ENCODE assay signal across 19 cellular contexts in genomic region chr6:56686429-56686828, GRCh38.
"Had no signal": no experiment of that assay in that cellular context is flagged by ENCODE, and none has a peak within 500 bp of the region (broad histone marks: within the 10 kb centered on the region; RNA-seq: fewer than 3 reads in every experiment).

No MANE protein-coding gene starts in this region.

- H3K9me3 Mint-ChIP-seq: activated B cell treated with CpG ODN at 0.5 μM for 24 hours; activated CD4-positive, alpha-beta memory T cell treated with anti-CD3 and anti-CD28 coated beads, Interleukin-2, amount 10 ng/mL, durations not matched to agents 7 days and 5 days; central memory CD8-positive, alpha-beta T cell had no signal

- H3K27ac Mint-ChIP-seq: activated B cell treated with CpG ODN at 0.5 μM for 24 hours; activated CD4-positive, alpha-beta memory T cell treated with anti-CD3 and anti-CD28 coated beads, Interleukin-2, amount 10 ng/mL, durations not matched to agents 7 days and 5 days; activated T-helper 17 cell treated with anti-CD3 and anti-CD28 coated beads, Interleukin-2, amount 50 U/mL, for 72 hours had no signal

- ATAC-seq: activated T-helper 17 cell treated with anti-CD3 and anti-CD28 coated beads, Interleukin-2, amount 50 U/mL, for 72 hours had no signal

- H3K4me3 ChIP-seq: esophagus squamous epithelium had no signal

- H3K27me3 Mint-ChIP-seq: activated B cell treated with CpG ODN at 0.5 μM for 24 hours; activated T-helper 17 cell treated with anti-CD3 and anti-CD28 coated beads, Interleukin-2, amount 50 U/mL, for 72 hours had no signal

- FAIRE-seq: TTC549 had no signal

- DNase-seq: activated B cell treated with CpG ODN at 0.5 μM for 24 hours; activated CD4-positive, alpha-beta memory T cell treated with anti-CD3 and anti-CD28 coated beads, Interleukin-2, amount 10 ng/mL, durations not matched to agents 7 days and 5 days; activated CD4-positive, alpha-beta T cell treated with anti-CD3 and anti-CD28 coated beads for 4 hours; activated naive CD4-positive, alpha-beta T cell treated with Interleukin-2 at 50 U/mL for 16 hours; activated T-cell treated with anti-CD3 and anti-CD28 coated beads, Interleukin-2, amount 50 U/mL, for 1 hour; anterior cingulate cortex; brain microvascular endothelial cell; effector CD8-positive, alpha-beta T cell; esophagus squamous epithelium; occipital lobe; posterior cingulate gyrus; retina; stimulated activated CD4-positive, alpha-beta T cell treated with anti-CD3 and anti-CD28 coated beads, Interleukin-12 subunit alpha, Interleukin-12 subunit beta, amount 100 ng/mL, for 4 hours; stimulated activated CD4-positive, alpha-beta T cell treated with anti-CD3 and anti-CD28 coated beads, Interleukin-1b, Interleukin-23, amount 100 ng/mL, for 48 hours; stimulated activated CD8-positive, alpha-beta memory T cell treated with anti-CD3 and anti-CD28 coated beads, Interleukin-4, amount 100 ng/mL, for 48 hours; stimulated activated naive CD4-positive, alpha-beta T cell had no signal

- H3K36me3 ChIP-seq: brain microvascular endothelial cell, esophagus squamous epithelium had no signal

- H3K4me3 Mint-ChIP-seq: activated B cell treated with CpG ODN at 0.5 μM for 24 hours; activated CD4-positive, alpha-beta memory T cell treated with anti-CD3 and anti-CD28 coated beads, Interleukin-2, amount 10 ng/mL, durations not matched to agents 7 days and 5 days; activated T-helper 17 cell treated with anti-CD3 and anti-CD28 coated beads, Interleukin-2, amount 50 U/mL, for 72 hours; central memory CD8-positive, alpha-beta T cell had no signal

- H3K27me3 ChIP-seq: brain microvascular endothelial cell, esophagus squamous epithelium had no signal

- H3K27ac ChIP-seq: brain microvascular endothelial cell, esophagus squamous epithelium had no signal

- H3K4me1 Mint-ChIP-seq: activated B cell treated with CpG ODN at 0.5 μM for 24 hours; activated CD4-positive, alpha-beta memory T cell treated with anti-CD3 and anti-CD28 coated beads, Interleukin-2, amount 10 ng/mL, durations not matched to agents 7 days and 5 days; activated T-helper 17 cell treated with anti-CD3 and anti-CD28 coated beads, Interleukin-2, amount 50 U/mL, for 72 hours; central memory CD8-positive, alpha-beta T cell had no signal

- H3K9me3 ChIP-seq: esophagus squamous epithelium had no signal
